Comparison of ENCODE assay signal across 29 cellular contexts in genomic region chrX:39157796-39158195, GRCh38.
DNase-seq lines count a peak whose midpoint lies in the region; ATAC-seq and TF ChIP-seq lines count a peak whose summit lies in the region.
"Had no signal": no experiment of that assay in that cellular context is flagged by ENCODE, and none has a peak within 500 bp of the region (broad histone marks: within the 10 kb centered on the region; RNA-seq: fewer than 3 reads in every experiment).

No MANE protein-coding gene starts in this region.

- intact Hi-C loops in sciatic nerve (cut with DNase I): no loop called here

- H3K4me3 ChIP-seq in fibroblast of villous mesenchyme (ENCODE audit: low read depth, low read length): no peak overlapping the region
- H3K4me3 ChIP-seq: lung, sigmoid colon, SJSA1, tibial nerve had no signal

- DNase-seq in NCI-H1417 (lab: John Stamatoyannopoulos, UW): peak in 2 of 3 experiments; percentile 26 to 55
- no peak for DNase-seq in NCI-H1417 treated with DMSO at 0.1 percent for 48 hours (lab: John Stamatoyannopoulos, UW)
- peak; percentile 80 for DNase-seq in RPMI7951 (ENCODE audit: low read depth)
- DNase-seq in fibroblast of villous mesenchyme (ENCODE audit: low read depth): peak; percentile 14
- DNase-seq in sciatic nerve (ENCODE audit: low spot score): no peak
- no peak for DNase-seq in central memory CD4-positive, alpha-beta T cell
- DNase-seq: 8988T; activated CD4-positive, alpha-beta T cell treated with anti-CD3 and anti-CD28 coated beads for 36 hours; activated naive CD4-positive, alpha-beta T cell treated with anti-CD3 and anti-CD28 coated beads for 36 hours; activated T-cell treated with anti-CD3 and anti-CD28 coated beads, Interleukin-2, amount 50 U/mL, for 72 hours; AML-193; caudate nucleus; CD8-positive, alpha-beta memory T cell; DMS153; GOT3; Kasumi-1; NCI-H1048; NCI-H2081 treated with DMSO at 0.1 percent for 48 hours; NCI-H446 treated with DMSO at 0.1 percent for 48 hours; posterior cingulate gyrus; sigmoid colon; stimulated activated CD4-positive, alpha-beta T cell treated with anti-CD3 and anti-CD28 coated beads, Interleukin-15, amount 100 ng/mL, for 24 hours; stimulated activated naive CD8-positive, alpha-beta T cell treated with anti-CD3 and anti-CD28 coated beads, Interleukin-15, amount 100 ng/mL, for 72 hours had no signal

- ATAC-seq in sciatic nerve: peak; percentile 41
- no peak for ATAC-seq in GM18861 (IDR thresholded peaks at IDR 0.05; ENCODE audit: unreplicated experiment)
- no peak for ATAC-seq in GM21717 (IDR thresholded peaks at IDR 0.05; ENCODE audit: unreplicated experiment)
- ATAC-seq: activated CD4-positive, alpha-beta T cell treated with anti-CD3 and anti-CD28 coated beads for 36 hours; activated T-cell treated with anti-CD3 and anti-CD28 coated beads, Interleukin-2, amount 50 U/mL, for 72 hours; Panc1; stimulated activated naive CD8-positive, alpha-beta T cell treated with anti-CD3 and anti-CD28 coated beads, Interleukin-15, amount 100 ng/mL, for 72 hours had no signal

- TF ChIP-seq CTCF in fibroblast of villous mesenchyme (IDR thresholded peaks at IDR 0.05; ENCODE audit: insufficient read depth, low read depth, low read length): no peak

Comparison
In these comparisons a context has a peak if more than half of its experiments do, and no peak if none do; other contexts are left out.
1. DNase-seq: peak in NCI-H1417 (2 of 3), RPMI7951 (single experiment) and fibroblast of villous mesenchyme (single experiment); none in NCI-H1417 treated with DMSO at 0.1 percent for 48 hours (single experiment), sciatic nerve (single experiment) and central memory CD4-positive, alpha-beta T cell (single experiment).